In the genomic region with DNA sequence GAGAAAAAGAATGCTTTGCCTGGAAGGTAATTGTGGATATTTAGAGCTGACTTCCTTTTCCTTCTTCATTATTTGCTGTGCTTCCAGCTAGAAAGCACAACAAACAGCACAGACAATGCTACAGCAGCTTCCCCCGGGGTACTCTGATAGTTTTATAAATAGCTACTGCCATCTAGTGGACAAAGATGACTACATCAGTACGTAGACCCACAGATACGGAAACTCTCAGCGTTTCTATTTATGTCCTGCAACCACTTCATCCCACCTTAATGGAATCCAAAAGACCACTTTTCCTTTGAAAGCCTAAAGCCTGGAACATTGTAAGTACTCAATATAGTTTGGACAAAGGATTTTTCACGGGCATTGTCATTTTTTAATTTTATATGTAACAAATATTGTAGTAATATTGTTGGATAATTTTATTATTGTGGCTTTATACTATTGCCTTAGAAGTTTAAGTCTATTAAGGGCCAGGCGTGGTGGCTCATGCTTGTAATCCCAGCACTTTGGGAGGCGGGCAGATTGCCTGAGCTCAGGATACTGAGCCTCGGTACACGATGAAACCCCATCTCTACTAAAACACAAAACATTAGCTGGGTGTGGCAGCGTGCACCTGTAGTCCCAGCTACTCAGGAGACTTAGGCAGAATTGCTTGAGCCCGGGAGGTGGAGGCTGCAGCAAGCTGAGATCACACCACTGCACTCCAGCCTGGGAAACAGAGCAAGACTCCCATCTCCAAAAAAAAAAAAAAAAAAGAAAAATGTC, we compare ENCODE assay signal across 1 cellular context.
TF ChIP-seq lines count a peak whose summit lies in the region.

No MANE protein-coding gene starts in this region.

TF ChIP-seq in K562, 482 proteins besides CTCF, POLR2A, EP300 and RAD21 (continued from another document):
- TF ChIP-seq, protein P1, sequence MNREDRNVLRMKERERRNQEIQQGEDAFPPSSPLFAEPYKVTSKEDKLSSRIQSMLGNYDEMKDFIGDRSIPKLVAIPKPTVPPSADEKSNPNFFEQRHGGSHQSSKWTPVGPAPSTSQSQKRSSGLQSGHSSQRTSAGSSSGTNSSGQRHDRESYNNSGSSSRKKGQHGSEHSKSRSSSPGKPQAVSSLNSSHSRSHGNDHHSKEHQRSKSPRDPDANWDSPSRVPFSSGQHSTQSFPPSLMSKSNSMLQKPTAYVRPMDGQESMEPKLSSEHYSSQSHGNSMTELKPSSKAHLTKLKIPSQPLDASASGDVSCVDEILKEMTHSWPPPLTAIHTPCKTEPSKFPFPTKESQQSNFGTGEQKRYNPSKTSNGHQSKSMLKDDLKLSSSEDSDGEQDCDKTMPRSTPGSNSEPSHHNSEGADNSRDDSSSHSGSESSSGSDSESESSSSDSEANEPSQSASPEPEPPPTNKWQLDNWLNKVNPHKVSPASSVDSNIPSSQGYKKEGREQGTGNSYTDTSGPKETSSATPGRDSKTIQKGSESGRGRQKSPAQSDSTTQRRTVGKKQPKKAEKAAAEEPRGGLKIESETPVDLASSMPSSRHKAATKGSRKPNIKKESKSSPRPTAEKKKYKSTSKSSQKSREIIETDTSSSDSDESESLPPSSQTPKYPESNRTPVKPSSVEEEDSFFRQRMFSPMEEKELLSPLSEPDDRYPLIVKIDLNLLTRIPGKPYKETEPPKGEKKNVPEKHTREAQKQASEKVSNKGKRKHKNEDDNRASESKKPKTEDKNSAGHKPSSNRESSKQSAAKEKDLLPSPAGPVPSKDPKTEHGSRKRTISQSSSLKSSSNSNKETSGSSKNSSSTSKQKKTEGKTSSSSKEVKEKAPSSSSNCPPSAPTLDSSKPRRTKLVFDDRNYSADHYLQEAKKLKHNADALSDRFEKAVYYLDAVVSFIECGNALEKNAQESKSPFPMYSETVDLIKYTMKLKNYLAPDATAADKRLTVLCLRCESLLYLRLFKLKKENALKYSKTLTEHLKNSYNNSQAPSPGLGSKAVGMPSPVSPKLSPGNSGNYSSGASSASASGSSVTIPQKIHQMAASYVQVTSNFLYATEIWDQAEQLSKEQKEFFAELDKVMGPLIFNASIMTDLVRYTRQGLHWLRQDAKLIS (CRISPR knock-in tag; IDR thresholded peaks at IDR 0.05), result no peak
- TF ChIP-seq CBX2 (IDR thresholded peaks at IDR 0.05; ENCODE audit: insufficient read depth, low read length, poor library complexity, severe bottlenecking), result no peak
- TF ChIP-seq, protein P2, sequence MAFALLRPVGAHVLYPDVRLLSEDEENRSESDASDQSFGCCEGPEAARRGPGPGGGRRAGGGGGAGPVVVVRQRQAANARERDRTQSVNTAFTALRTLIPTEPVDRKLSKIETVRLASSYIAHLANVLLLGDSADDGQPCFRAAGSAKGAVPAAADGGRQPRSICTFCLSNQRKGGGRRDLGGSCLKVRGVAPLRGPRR (CRISPR knock-in tag; IDR thresholded peaks at IDR 0.05), result no peak
